Comparison of ENCODE assay signal across 8 cellular contexts in genomic region chr10:92972066-92972870, GRCh38.
A peak's percentile ranks its signal among the peaks of the same experiment; 100 is the strongest.
DNase-seq lines count a peak whose midpoint lies in the region; ATAC-seq, FAIRE-seq and TF ChIP-seq lines count a peak whose summit lies in the region.
"Had no signal": no experiment of that assay in that cellular context is flagged by ENCODE, and none has a peak within 500 bp of the region (broad histone marks: within the 10 kb centered on the region; RNA-seq: fewer than 3 reads in every experiment).

No MANE protein-coding gene starts in this region.

- DNase-seq in H54 (ENCODE audit: insufficient read length, low spot score) (peak; percentile 64), Peyer's patch (peak in 2 of 3 donors; percentile 48 to 54), smooth muscle cell (lab: John Stamatoyannopoulos, UW; ENCODE audit: unreplicated experiment) (no peak)
- no peak for DNase-seq in stimulated activated CD4-positive, alpha-beta T cell treated with anti-CD3 and anti-CD28 coated beads, Interleukin-4, amount 100 ng/mL, for 4 hours
- DNase-seq: effector memory CD8-positive, alpha-beta T cell had no signal

- no peaks in the 10 kb centered on the region for H3K9me3 ChIP-seq in Peyer's patch
- no peaks in the 10 kb centered on the region for H3K9me3 ChIP-seq in smooth muscle cell (replicated peaks; ENCODE audit: low read depth)

- peaks cover 0 to 4% (median 0%) of the 10 kb centered on the region in 3 donors for H3K36me3 ChIP-seq in Peyer's patch
- H3K36me3 ChIP-seq in smooth muscle cell (ENCODE audit: low read depth): no peaks in the 10 kb centered on the region

- H3F3A ChIP-seq in smooth muscle cell (ENCODE audit: low read depth): no peaks in the 10 kb centered on the region

- no peak overlapping the region for H3K4me3 ChIP-seq in Peyer's patch
- peak overlapping the region; percentile 1 for H3K4me3 ChIP-seq in smooth muscle cell

- no peak overlapping the region for H2AFZ ChIP-seq in smooth muscle cell (ENCODE audit: low read depth)

- TF ChIP-seq CTCF in Peyer's patch (IDR thresholded peaks at IDR 0.05): no peak
- no peak for TF ChIP-seq CTCF in smooth muscle cell (IDR thresholded peaks at IDR 0.05; ENCODE audit: borderline replicate concordance, insufficient read depth, poor library complexity, severe bottlenecking)

- H4K20me1 ChIP-seq in smooth muscle cell (ENCODE audit: low read depth): no peaks in the 10 kb centered on the region

- H3K9ac ChIP-seq in smooth muscle cell (ENCODE audit: low read depth): no peak overlapping the region

- 33% methylated on average over 3 of the region's 3 CpGs for WGBS in smooth muscle cell (ENCODE audit: low lambda C conversion rate)

- no peak overlapping the region for H3K27ac ChIP-seq in Peyer's patch
- H3K27ac ChIP-seq in smooth muscle cell (ENCODE audit: low read depth): no peak overlapping the region

- TF ChIP-seq POLR2A in H54 (IDR thresholded peaks at IDR 0.05; ENCODE audit: low read depth, low read length) (no peak), Peyer's patch (IDR thresholded peaks at IDR 0.05) (no peak)

- peak; percentile 99 for FAIRE-seq in H54 (lab: Jason Lieb, UNC)

- no peaks in the 10 kb centered on the region for H3K4me1 ChIP-seq in Peyer's patch
- no peaks in the 10 kb centered on the region for H3K4me1 ChIP-seq in smooth muscle cell (ENCODE audit: low read depth)

- H3K27me3 ChIP-seq in Peyer's patch (no peaks in the 10 kb centered on the region), smooth muscle cell (ENCODE audit: low read depth) (no peaks in the 10 kb centered on the region)

- ATAC-seq in esophagus mucosa (peak; percentile 86), HG02938 (IDR thresholded peaks at IDR 0.05; ENCODE audit: unreplicated experiment) (no peak), GM21737 (IDR thresholded peaks at IDR 0.05; ENCODE audit: unreplicated experiment) (no peak)
- ATAC-seq: effector memory CD8-positive, alpha-beta T cell had no signal

- no peaks in the 10 kb centered on the region for H3K79me2 ChIP-seq in smooth muscle cell (ENCODE audit: low read depth)

- H3K4me2 ChIP-seq in smooth muscle cell: no peak overlapping the region

Comparison
In these comparisons a context has a peak if more than half of its experiments do, and no peak if none do; other contexts are left out.
1. DNase-seq: peak in H54 (single experiment) and Peyer's patch (2 of 3); none in smooth muscle cell (single experiment) and stimulated activated CD4-positive, alpha-beta T cell treated with anti-CD3 and anti-CD28 coated beads, Interleukin-4, amount 100 ng/mL, for 4 hours (0 of 2).